ENCODE assay signal across 11 cellular contexts in the genomic region with DNA sequence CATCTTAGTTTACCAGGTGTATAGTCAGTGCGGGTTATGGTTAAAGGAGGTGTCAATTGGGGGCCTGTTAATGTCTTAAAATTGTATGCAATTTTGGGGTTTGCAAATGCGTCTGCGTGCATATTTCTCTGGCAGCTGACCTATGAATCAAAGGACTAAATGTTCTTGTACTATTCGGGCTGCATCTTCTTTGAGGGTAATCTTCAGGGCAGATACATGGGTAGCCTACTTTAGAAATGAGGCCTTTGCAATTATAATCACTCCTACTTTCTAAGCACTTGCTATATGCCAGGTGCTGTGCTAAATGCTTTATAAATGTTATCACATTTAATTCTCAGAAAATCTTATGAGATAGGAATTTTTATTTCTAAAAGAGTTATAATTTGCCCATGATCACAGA.
"Had no signal": no experiment of that assay in that cellular context is flagged by ENCODE, and none has a peak within 500 bp of the region (broad histone marks: within the 10 kb centered on the region; RNA-seq: fewer than 3 reads in every experiment).

No MANE protein-coding gene starts in this region.

- H3K4me2 ChIP-seq: smooth muscle cell had no signal

- H3K4me3 ChIP-seq: coronary artery, smooth muscle cell, tibial artery, upper lobe of right lung had no signal

- DNase-seq: central memory CD4-positive, alpha-beta T cell; effector CD4-positive, alpha-beta T cell; foreskin melanocyte; naive thymus-derived CD4-positive, alpha-beta T cell; stimulated activated CD4-positive, alpha-beta T cell treated with anti-CD3 and anti-CD28 coated beads, Interleukin-2, amount 100 ng/mL, for 48 hours; stimulated activated naive CD4-positive, alpha-beta T cell treated with Interleukin-2 at 50 U/mL for 16 hours; tibial artery; upper lobe of right lung had no signal

- H3K9me3 ChIP-seq: neutrophil, tibial artery, upper lobe of right lung had no signal

- ATAC-seq: naive thymus-derived CD4-positive, alpha-beta T cell had no signal

- H3K4me1 ChIP-seq: tibial artery had no signal

- H3K36me3 ChIP-seq: neutrophil, tibial artery, upper lobe of right lung had no signal

- H3K27me3 ChIP-seq: tibial artery, upper lobe of right lung had no signal

- H3K27ac ChIP-seq: coronary artery, neutrophil, tibial artery, upper lobe of right lung had no signal
